In genomic region chr3:32431481-32431880, GRCh38 we compare ENCODE assay signal across 20 cellular contexts. TPM values are rescaled to one million over a fixed set of nuclear protein-coding genes. Genes with fewer than 3 reads are reported as not detected.
DNase-seq lines count a peak whose midpoint lies in the region; ATAC-seq and TF ChIP-seq lines count a peak whose summit lies in the region.
"Had no signal": no experiment of that assay in that cellular context is flagged by ENCODE, and none has a peak within 500 bp of the region (broad histone marks: within the 10 kb centered on the region; RNA-seq: fewer than 3 reads in every experiment).

No MANE protein-coding gene starts in this region.

- H3K27me3 Mint-ChIP-seq in CD4-positive, CD25-positive, alpha-beta regulatory T cell = no peaks in the 10 kb centered on the region
- H3K27me3 Mint-ChIP-seq in activated CD8-positive, alpha-beta T cell treated with anti-CD3 and anti-CD28 coated beads for 36 hours = no peaks in the 10 kb centered on the region
- H3K27me3 Mint-ChIP-seq in memory B cell = no peaks in the 10 kb centered on the region

- peaks cover 41% of the 10 kb centered on the region for H3K36me3 ChIP-seq in BLaER1
- no peaks in the 10 kb centered on the region for H3K36me3 ChIP-seq in CD4-positive, CD25-positive, alpha-beta regulatory T cell (ENCODE audit: control insufficient read depth, insufficient read depth, low read length)
- H3K36me3 ChIP-seq: gastroesophageal sphincter, pancreas, SJSA1, thyroid gland had no signal

- no peaks in the 10 kb centered on the region for H3K9me3 ChIP-seq in BLaER1
- no peaks in the 10 kb centered on the region for H3K9me3 ChIP-seq in CD4-positive, CD25-positive, alpha-beta regulatory T cell (ENCODE audit: control insufficient read depth in 2 of 2, low read length in 2 of 2)
- H3K9me3 ChIP-seq: gastroesophageal sphincter, pancreas, SJSA1, thyroid gland had no signal

- H3K9me3 Mint-ChIP-seq in CD4-positive, CD25-positive, alpha-beta regulatory T cell = peaks cover 0 to 2% (median 0%) of the 10 kb centered on the region in 7 donors
- no peaks in the 10 kb centered on the region for H3K9me3 Mint-ChIP-seq in activated CD8-positive, alpha-beta T cell treated with anti-CD3 and anti-CD28 coated beads for 36 hours
- no peaks in the 10 kb centered on the region for H3K9me3 Mint-ChIP-seq in memory B cell

- no peaks in the 10 kb centered on the region for H3K27me3 ChIP-seq in BLaER1
- no peaks in the 10 kb centered on the region for H3K27me3 ChIP-seq in CD4-positive, CD25-positive, alpha-beta regulatory T cell (ENCODE audit: control insufficient read depth, insufficient read depth, low read length)
- H3K27me3 ChIP-seq: gastroesophageal sphincter, pancreas, SJSA1, thyroid gland had no signal

- H3K36me3 Mint-ChIP-seq in CD4-positive, CD25-positive, alpha-beta regulatory T cell = no peaks in the 10 kb centered on the region
- H3K36me3 Mint-ChIP-seq in activated CD8-positive, alpha-beta T cell treated with anti-CD3 and anti-CD28 coated beads for 36 hours (ENCODE audit: low read depth) = peaks cover 23% of the 10 kb centered on the region
- H3K36me3 Mint-ChIP-seq in memory B cell = peaks cover 3% of the 10 kb centered on the region

- TF ChIP-seq CTCF in activated CD8-positive, alpha-beta T cell treated with anti-CD3 and anti-CD28 coated beads for 36 hours (IDR thresholded peaks at IDR 0.05) = no peak

- no peak for DNase-seq in CD4-positive, CD25-positive, alpha-beta regulatory T cell
- no peak for DNase-seq in activated CD8-positive, alpha-beta T cell treated with anti-CD3 and anti-CD28 coated beads for 36 hours
- DNase-seq in memory B cell (ENCODE audit: low spot score in 2 of 2) = no peak
- DNase-seq in NCI-H345 treated with DMSO at 0.1 percent for 48 hours (lab: John Stamatoyannopoulos, UW; ENCODE audit: unreplicated experiment) = no peak
- no peak for DNase-seq in ecto neural progenitor cell (ENCODE audit: low spot score)
- DNase-seq: activated CD4-positive, alpha-beta T cell treated with anti-CD3 and anti-CD28 coated beads, Interleukin-2, amount 50 U/mL, for 48 hours; activated effector memory CD4-positive, alpha-beta T cell treated with anti-CD3 and anti-CD28 coated beads, Interleukin-2, amount 50 U/mL, for 16 hours; cortex of kidney; GOT3; left ventricle myocardium superior; NCI-H2081; NCI-H524; pancreas; stimulated activated CD4-positive, alpha-beta T cell treated with anti-CD3 and anti-CD28 coated beads, Interleukin-4, amount 100 ng/mL, for 1 hour; thyroid gland had no signal

- POLR2A ChIA-PET in activated CD8-positive, alpha-beta T cell treated with anti-CD3 and anti-CD28 coated beads for 36 hours (lab: Charles Lee) = interaction anchor here (0.6 to 3.5 kb wide), 4 partner anchors 8 to 29 kb away, joined by 3 to 34 read pairs (median 12); no protein-coding TSS in a partner anchor

- peaks cover 73% of the 10 kb centered on the region for H3K4me1 ChIP-seq in BLaER1
- peaks cover 87% of the 10 kb centered on the region for H3K4me1 ChIP-seq in CD4-positive, CD25-positive, alpha-beta regulatory T cell (ENCODE audit: control insufficient read depth, insufficient read depth, low read length, poor library complexity, severe bottlenecking)
- H3K4me1 ChIP-seq: SJSA1 had no signal

- no peak overlapping the region for H3K4me2 ChIP-seq in BLaER1

- peak overlapping the region; percentile 44 to 83 (median 56) for H3K4me3 Mint-ChIP-seq in CD4-positive, CD25-positive, alpha-beta regulatory T cell
- peak overlapping the region; percentile 77 for H3K4me3 Mint-ChIP-seq in activated CD8-positive, alpha-beta T cell treated with anti-CD3 and anti-CD28 coated beads for 36 hours
- H3K4me3 Mint-ChIP-seq in memory B cell = no peak overlapping the region

- CTCF ChIA-PET in activated CD8-positive, alpha-beta T cell treated with anti-CD3 and anti-CD28 coated beads for 36 hours (lab: Charles Lee) = interaction anchor here (2.8 to 3.2 kb wide), 2 partner anchors 8 to 11 kb away, joined by 14 to 23 read pairs; no protein-coding TSS in a partner anchor

- intact Hi-C loops in activated CD8-positive, alpha-beta T cell treated with anti-CD3 and anti-CD28 coated beads for 36 hours (cut with micrococcal nuclease) = no loop called here

- ATAC-seq in CD4-positive, CD25-positive, alpha-beta regulatory T cell (ENCODE audit: low read depth in 2 of 2) = no peak
- ATAC-seq in activated CD8-positive, alpha-beta T cell treated with anti-CD3 and anti-CD28 coated beads for 36 hours = no peak
- ATAC-seq in memory B cell (ENCODE audit: low read depth) (no peak), GM21526 (IDR thresholded peaks at IDR 0.05; ENCODE audit: low FRiP score, unreplicated experiment) (no peak)
- ATAC-seq: gastroesophageal sphincter, left ventricle myocardium superior, pancreas had no signal

- H3K27ac Mint-ChIP-seq in CD4-positive, CD25-positive, alpha-beta regulatory T cell = peak overlapping the region; percentile 98 to 99 (median 98)
- peak overlapping the region; percentile 100 for H3K27ac Mint-ChIP-seq in activated CD8-positive, alpha-beta T cell treated with anti-CD3 and anti-CD28 coated beads for 36 hours
- H3K27ac Mint-ChIP-seq in memory B cell = peak overlapping the region; percentile 58

- H3K4me1 Mint-ChIP-seq in CD4-positive, CD25-positive, alpha-beta regulatory T cell = peaks cover 35 to 93% (median 78%) of the 10 kb centered on the region in 4 donors
- H3K4me1 Mint-ChIP-seq in activated CD8-positive, alpha-beta T cell treated with anti-CD3 and anti-CD28 coated beads for 36 hours (ENCODE audit: low read depth) = peaks cover 89% of the 10 kb centered on the region
- peaks cover 53% of the 10 kb centered on the region for H3K4me1 Mint-ChIP-seq in memory B cell

- no peak overlapping the region for H3K9ac ChIP-seq in BLaER1

- H3K4me3 ChIP-seq in BLaER1 = no peak overlapping the region
- H3K4me3 ChIP-seq in CD4-positive, CD25-positive, alpha-beta regulatory T cell (ENCODE audit: low read depth, low read length) = peak overlapping the region; percentile 62
- H3K4me3 ChIP-seq: gastroesophageal sphincter, pancreas, SJSA1, thyroid gland had no signal

- peak overlapping the region; percentile 25; the same call in 1 of the 2 replicates for H3K27ac ChIP-seq in BLaER1
- peak overlapping the region; percentile 93 for H3K27ac ChIP-seq in CD4-positive, CD25-positive, alpha-beta regulatory T cell (ENCODE audit: insufficient read depth, low read length, poor library complexity, severe bottlenecking)
- H3K27ac ChIP-seq: epithelial cell of prostate, gastroesophageal sphincter, pancreas, SJSA1, thyroid gland had no signal

- H4K20me1 ChIP-seq in BLaER1 = peaks cover 100% of the 10 kb centered on the region

RNA-seq across cellular contexts. Expression of gene CMTM7, which starts 39.8 kb away (rescaled TPM):
- total RNA-seq in CD4-positive, CD25-positive, alpha-beta regulatory T cell = 77.3 TPM
- polyA plus RNA-seq in CD4-positive, CD25-positive, alpha-beta regulatory T cell = 100 to 1,000 TPM; 141 to 231 (median 171) TPM
- 10 to 100 TPM; 36.1 to 37.2 TPM for total RNA-seq in activated CD8-positive, alpha-beta T cell treated with anti-CD3 and anti-CD28 coated beads for 36 hours
